7 cellular contexts compared by ENCODE assay signal in the genomic region with DNA sequence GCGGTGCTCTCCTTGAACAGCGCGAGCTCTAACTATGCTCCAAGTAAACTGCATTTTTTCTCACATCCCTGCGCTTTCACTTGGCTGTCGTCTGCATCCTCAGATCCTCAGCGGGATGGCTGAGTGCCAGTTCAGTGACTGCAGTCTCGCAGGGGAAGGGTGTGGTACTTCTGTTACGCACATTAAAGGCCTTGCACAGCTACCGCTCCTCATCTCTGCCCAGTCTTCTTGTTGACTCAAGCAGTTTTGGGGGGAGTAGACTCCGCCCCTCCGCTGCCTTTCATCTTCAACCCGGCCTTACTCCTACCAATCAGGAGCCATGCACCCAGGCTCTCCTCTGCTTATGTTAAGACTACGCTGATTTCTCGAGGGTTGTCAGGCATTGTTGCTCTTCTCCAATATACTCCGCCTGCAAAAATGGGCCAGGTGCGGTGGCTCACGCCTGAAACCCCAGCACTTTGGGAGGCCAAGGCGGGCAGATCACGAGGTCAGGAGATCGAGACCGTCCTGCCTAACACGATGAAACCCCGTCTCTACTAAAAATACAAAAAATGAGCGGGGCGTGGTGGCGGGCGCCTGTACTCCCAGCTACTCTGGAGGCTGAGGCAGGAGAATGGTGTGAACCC. TPM values are rescaled to one million over a fixed set of nuclear protein-coding genes. Genes with fewer than 3 reads are reported as not detected.
DNase-seq lines count a peak whose midpoint lies in the region; ATAC-seq and TF ChIP-seq lines count a peak whose summit lies in the region.

No MANE protein-coding gene starts in this region.

- H3K4me1 ChIP-seq in colonic mucosa (peaks cover 3% of the 10 kb centered on the region), mucosa of descending colon (ENCODE audit: low read depth) (peaks cover 31% of the 10 kb centered on the region), Karpas-422 (ENCODE audit: low read length) (peaks cover 32% of the 10 kb centered on the region)

- no peak overlapping the region for H2AFZ ChIP-seq in Karpas-422 (ENCODE audit: low read length)

- peaks cover 26% of the 10 kb centered on the region for H3K36me3 ChIP-seq in MG63
- H3K36me3 ChIP-seq in colonic mucosa = peaks cover 21% of the 10 kb centered on the region
- peaks cover 11% of the 10 kb centered on the region for H3K36me3 ChIP-seq in mucosa of descending colon (ENCODE audit: low read depth)
- peaks cover 16% of the 10 kb centered on the region for H3K36me3 ChIP-seq in Karpas-422 (ENCODE audit: insufficient read depth, low read length)

- TF ChIP-seq CTCF in colonic mucosa (IDR thresholded peaks at IDR 0.05) (no peak), mucosa of descending colon (IDR thresholded peaks at IDR 0.05) (no peak)

- H3K9ac ChIP-seq in colonic mucosa (ENCODE audit: low read depth in 2 of 2, low read length in 2 of 2) = peak overlapping the region in 1 of 2 donors; percentile 49
- no peak overlapping the region for H3K9ac ChIP-seq in Karpas-422 (ENCODE audit: low read length)

- peak overlapping the region; percentile 72 for H3K27ac ChIP-seq in colonic mucosa
- no peak overlapping the region for H3K27ac ChIP-seq in Karpas-422 (ENCODE audit: low read length)

- H4K20me1 ChIP-seq in Karpas-422 (ENCODE audit: insufficient read depth, low read depth, low read length) = no peaks in the 10 kb centered on the region

- peak; percentile 85 for DNase-seq in MG63
- DNase-seq in activated CD4-positive, alpha-beta T cell treated with anti-CD3 and anti-CD28 coated beads for 24 hours (ENCODE audit: low read depth in 2 of 2) = peak; percentile 59 to 64
- peak; percentile 92 for DNase-seq in colonic mucosa
- peak; percentile 86 to 90 (median 89) for DNase-seq in mucosa of descending colon
- DNase-seq in stimulated activated CD8-positive, alpha-beta memory T cell treated with anti-CD3 and anti-CD28 coated beads, Interleukin-4, amount 100 ng/mL, for 48 hours = peak; percentile 81
- no peak for DNase-seq in Karpas-422

- ATAC-seq in mucosa of descending colon = peak; percentile 53
- no peak for ATAC-seq in HG03442 (IDR thresholded peaks at IDR 0.05; ENCODE audit: unreplicated experiment)

- H3K4me3 ChIP-seq in MG63 (peak overlapping the region; percentile 5; the same call in 1 of the 2 replicates), colonic mucosa (no peak overlapping the region), mucosa of descending colon (no peak overlapping the region), Karpas-422 (ENCODE audit: low read length) (no peak overlapping the region)

- H3K4me2 ChIP-seq in Karpas-422 (ENCODE audit: low read depth, low read length, poor library complexity, severe bottlenecking) = no peak overlapping the region

- intact Hi-C loops in colonic mucosa (cut with DNase I) (no loop called here), mucosa of descending colon (cut with DNase I, micrococcal nuclease) (no loop called here)

- H3K9me3 ChIP-seq in MG63 (no peaks in the 10 kb centered on the region), colonic mucosa (no peaks in the 10 kb centered on the region), mucosa of descending colon (no peaks in the 10 kb centered on the region), Karpas-422 (ENCODE audit: low read length) (no peaks in the 10 kb centered on the region)

- no peaks in the 10 kb centered on the region for H3K9me2 ChIP-seq in Karpas-422 (replicated peaks; ENCODE audit: insufficient read depth, low read length)

- H3K79me2 ChIP-seq in Karpas-422 (ENCODE audit: low read length) = no peaks in the 10 kb centered on the region

- H3K27me3 ChIP-seq in MG63 (no peaks in the 10 kb centered on the region), colonic mucosa (no peaks in the 10 kb centered on the region), Karpas-422 (ENCODE audit: low read length) (no peaks in the 10 kb centered on the region)

RNA-seq across cellular contexts. Expression of gene ATP5PD, which starts 10.0 kb away (rescaled TPM):
- 296 and 323 TPM in 2 replicates for total RNA-seq in MG63 (2014; rRNA removed; shearing (Covaris generic); ENCODE audit: low replicate concordance)
- 100 to 1,000 TPM; 302 to 371 TPM for total RNA-seq in colonic mucosa
- total RNA-seq in mucosa of descending colon = 100 to 1,000 TPM; 292 to 362 (median 338) TPM
- total RNA-seq in Karpas-422 (2014; rRNA removed; shearing (Covaris generic); ENCODE audit: low replicate concordance) = 186 and 187 TPM in 2 replicates

RNA-seq across cellular contexts. Expression of gene KCTD2, which starts 10.3 kb away (rescaled TPM):
- 15.6 and 17.0 TPM in 2 replicates for total RNA-seq in MG63 (2014; rRNA removed; shearing (Covaris generic); ENCODE audit: low replicate concordance)
- total RNA-seq in colonic mucosa (10 to 100 TPM; 14.8 to 18.1 TPM), mucosa of descending colon (10 to 100 TPM; 19.1 to 30.0 (median 21.2) TPM)
- 21.0 and 24.7 TPM in 2 replicates for total RNA-seq in Karpas-422 (2014; rRNA removed; shearing (Covaris generic); ENCODE audit: low replicate concordance)

RNA-seq across cellular contexts. Expression of gene MRPL58, which starts 24.3 kb away (rescaled TPM):
- total RNA-seq in MG63 (2014; rRNA removed; shearing (Covaris generic); ENCODE audit: low replicate concordance) = 94.3 and 148 TPM in 2 replicates
- total RNA-seq in colonic mucosa (10 to 100 TPM; 27.2 to 50.1 TPM), mucosa of descending colon (10 to 100 TPM; 24.7 to 32.9 (median 25.4) TPM)
- total RNA-seq in Karpas-422 (2014; rRNA removed; shearing (Covaris generic); ENCODE audit: low replicate concordance) = 33.8 and 34.6 TPM in 2 replicates

RNA-seq across cellular contexts. Expression of gene CDR2L, which starts 49.3 kb away (rescaled TPM):
- total RNA-seq in MG63 (2014; rRNA removed; shearing (Covaris generic); ENCODE audit: low replicate concordance) = 2.2 and 4.2 TPM in 2 replicates
- total RNA-seq in colonic mucosa = 1 to 10 TPM; 3.7 to 4.1 TPM
- 10 to 100 TPM in 1 of 3 donors, 1 to 10 TPM in 2; 2.2 to 14.0 (median 3.1) TPM for total RNA-seq in mucosa of descending colon
- not detected in 2 replicates for total RNA-seq in Karpas-422 (2014; rRNA removed; shearing (Covaris generic); ENCODE audit: low replicate concordance)

RNA-seq across cellular contexts. Expression of gene SLC16A5, which starts 51.0 kb away (rescaled TPM):
- 0.12 and 0.33 TPM in 2 replicates for total RNA-seq in MG63 (2014; rRNA removed; shearing (Covaris generic); ENCODE audit: low replicate concordance)
- total RNA-seq in colonic mucosa (10 to 100 TPM; 19.4 to 50.1 TPM), mucosa of descending colon (10 to 100 TPM; 18.2 to 58.8 (median 26.4) TPM)
- not detected in 2 replicates for total RNA-seq in Karpas-422 (2014; rRNA removed; shearing (Covaris generic); ENCODE audit: low replicate concordance)
